Comparison of ENCODE assay signal across 9 cellular contexts in the genomic region with DNA sequence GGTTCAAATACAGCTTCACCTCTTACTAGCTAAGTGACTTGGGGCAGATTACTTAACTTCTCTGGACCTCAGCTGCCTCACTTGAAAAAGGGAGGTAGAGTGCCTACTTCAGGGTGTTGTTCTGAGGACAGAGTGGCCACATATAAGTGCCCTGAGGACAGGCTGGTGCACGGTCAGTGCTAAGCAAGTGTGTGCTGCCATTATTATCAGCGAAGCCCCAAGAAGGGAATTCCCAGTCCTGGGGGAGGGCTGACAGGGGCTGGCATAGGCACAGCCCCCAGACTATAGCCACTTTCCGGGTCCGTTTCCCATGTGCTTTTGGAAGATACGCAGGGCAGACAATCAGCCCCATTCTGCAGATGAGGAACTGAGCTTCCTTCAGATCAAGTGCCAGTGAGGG. TPM values are rescaled to one million over a fixed set of nuclear protein-coding genes. Genes with fewer than 3 reads are reported as not detected.
A peak's percentile ranks its signal among the peaks of the same experiment; 100 is the strongest.
DNase-seq lines count a peak whose midpoint lies in the region; ATAC-seq and TF ChIP-seq lines count a peak whose summit lies in the region.
"Had no signal": no experiment of that assay in that cellular context is flagged by ENCODE, and none has a peak within 500 bp of the region (broad histone marks: within the 10 kb centered on the region; RNA-seq: fewer than 3 reads in every experiment).

No MANE protein-coding gene starts in this region.

- BruUV-seq in mammary epithelial cell (replicated peaks; lab: Mats Ljungman, UMichigan) = no TSS peak

- H3K4me1 ChIP-seq in mammary epithelial cell (ENCODE audit: insufficient read depth, low read length) (peaks cover 45% of the 10 kb centered on the region), upper lobe of left lung (peaks cover 39 to 70% (median 45%) of the 10 kb centered on the region in 4 donors)

- no peak overlapping the region for H3K9ac ChIP-seq in mammary epithelial cell (ENCODE audit: insufficient read depth, low read length)

- peaks cover 18% of the 10 kb centered on the region for H3K36me3 Mint-ChIP-seq in activated naive CD4-positive, alpha-beta T cell treated with anti-CD3 and anti-CD28 coated beads, Interleukin-2, amount 10 ng/mL, durations not matched to agents 7 days and 5 days
- no peaks in the 10 kb centered on the region for H3K36me3 Mint-ChIP-seq in naive B cell
- H3K36me3 Mint-ChIP-seq in activated CD8-positive, alpha-beta memory T cell treated with anti-CD3 and anti-CD28 coated beads, Interleukin-2, amount 10 ng/mL, durations not matched to agents 7 days and 5 days = peaks cover 3% of the 10 kb centered on the region

- H3K9me3 Mint-ChIP-seq in activated naive CD4-positive, alpha-beta T cell treated with anti-CD3 and anti-CD28 coated beads, Interleukin-2, amount 10 ng/mL, durations not matched to agents 7 days and 5 days = no peaks in the 10 kb centered on the region
- H3K9me3 Mint-ChIP-seq in naive B cell = no peaks in the 10 kb centered on the region
- no peaks in the 10 kb centered on the region for H3K9me3 Mint-ChIP-seq in activated CD8-positive, alpha-beta memory T cell treated with anti-CD3 and anti-CD28 coated beads, Interleukin-2, amount 10 ng/mL, durations not matched to agents 7 days and 5 days (ENCODE audit: low read depth)

- H3K4me1 Mint-ChIP-seq in activated naive CD4-positive, alpha-beta T cell treated with anti-CD3 and anti-CD28 coated beads, Interleukin-2, amount 10 ng/mL, durations not matched to agents 7 days and 5 days = peaks cover 58% of the 10 kb centered on the region
- H3K4me1 Mint-ChIP-seq in naive B cell = peaks cover 48 to 73% (median 64%) of the 10 kb centered on the region in 3 donors
- H3K4me1 Mint-ChIP-seq in activated CD8-positive, alpha-beta memory T cell treated with anti-CD3 and anti-CD28 coated beads, Interleukin-2, amount 10 ng/mL, durations not matched to agents 7 days and 5 days = peaks cover 51% of the 10 kb centered on the region

- DNase-seq in activated naive CD4-positive, alpha-beta T cell treated with anti-CD3 and anti-CD28 coated beads, Interleukin-2, amount 10 ng/mL, durations not matched to agents 7 days and 5 days = no peak
- DNase-seq in activated naive CD4-positive, alpha-beta T cell (lab: John Stamatoyannopoulos, UW) = no peak
- DNase-seq in mammary epithelial cell (no peak), naive B cell (no peak), upper lobe of left lung (no peak), AML-193 (lab: John Stamatoyannopoulos, UW) (no peak)
- no peak for DNase-seq in activated CD8-positive, alpha-beta memory T cell treated with anti-CD3 and anti-CD28 coated beads, Interleukin-2, amount 10 ng/mL, durations not matched to agents 7 days and 5 days

- H3K4me3 Mint-ChIP-seq in activated naive CD4-positive, alpha-beta T cell treated with anti-CD3 and anti-CD28 coated beads, Interleukin-2, amount 10 ng/mL, durations not matched to agents 7 days and 5 days = peak overlapping the region; percentile 79
- H3K4me3 Mint-ChIP-seq in naive B cell = peak overlapping the region in 6 of 8 donors; percentile 57 to 97 (median 94)
- H3K4me3 Mint-ChIP-seq in activated CD8-positive, alpha-beta memory T cell treated with anti-CD3 and anti-CD28 coated beads, Interleukin-2, amount 10 ng/mL, durations not matched to agents 7 days and 5 days = no peak overlapping the region

- H3K36me3 ChIP-seq in mammary epithelial cell (ENCODE audit: insufficient read depth, low read length) (no peaks in the 10 kb centered on the region), upper lobe of left lung (no peaks in the 10 kb centered on the region)

- no peak for TF ChIP-seq CTCF in mammary epithelial cell (conservative IDR thresholded peaks at IDR 0.05 in 1 of 2, IDR thresholded peaks at IDR 0.05 in 1 of 2; ENCODE audit: extremely low read depth in 1 of 2, insufficient read depth in 1 of 2, low read depth in 1 of 2, low read length in 2 of 2)
- TF ChIP-seq CTCF in upper lobe of left lung (IDR thresholded peaks at IDR 0.05) = no peak

- H4K20me1 ChIP-seq in mammary epithelial cell (ENCODE audit: insufficient read depth, low read length) = no peaks in the 10 kb centered on the region

- 48% methylated on average over 5 of the region's 5 CpGs for WGBS in mammary epithelial cell (ENCODE audit: low coverage, missing lambda C conversion rate)
- WGBS in upper lobe of left lung, 2 donors = 68 to 92% methylated on average over 2 to 5 of the region's 5 CpGs

- dilution Hi-C loops in mammary epithelial cell (cut with HindIII; ENCODE audit: low sequenced_read_pairs) = loop anchor here (5.0 kb wide), 3 partner anchors 45 to 105 kb away; a partner anchor contains a TSS

- H3K27ac Mint-ChIP-seq in activated naive CD4-positive, alpha-beta T cell treated with anti-CD3 and anti-CD28 coated beads, Interleukin-2, amount 10 ng/mL, durations not matched to agents 7 days and 5 days = peak overlapping the region; percentile 6
- peak overlapping the region in 4 of 6 donors; percentile 28 to 84 (median 68) for H3K27ac Mint-ChIP-seq in naive B cell
- no peak overlapping the region for H3K27ac Mint-ChIP-seq in activated CD8-positive, alpha-beta memory T cell treated with anti-CD3 and anti-CD28 coated beads, Interleukin-2, amount 10 ng/mL, durations not matched to agents 7 days and 5 days

- ATAC-seq in naive B cell (ENCODE audit: low read depth in 2 of 2) (no peak), upper lobe of left lung (ENCODE audit: low FRiP score in 2 of 2) (peak in 1 of 2 donors; percentile 3), GM18870 (IDR thresholded peaks at IDR 0.05; ENCODE audit: unreplicated experiment) (no peak)
- no peak for ATAC-seq in activated CD8-positive, alpha-beta memory T cell treated with anti-CD3 and anti-CD28 coated beads, Interleukin-2, amount 10 ng/mL, durations not matched to agents 7 days and 5 days

- peaks cover 82% of the 10 kb centered on the region for H3K79me2 ChIP-seq in mammary epithelial cell (ENCODE audit: insufficient read depth, low read length)

- in situ Hi-C loops in mammary epithelial cell (cut with MboI; ENCODE audit: low sequenced_read_pairs in 2 of 2) = loop anchor here in 1 of 2 donors (5.0 kb wide), 1 partner anchor 40 kb away; a partner anchor contains a TSS

- H3K4me2 ChIP-seq in mammary epithelial cell (ENCODE audit: insufficient read depth, low read depth, low read length) = peak overlapping the region; percentile 98

- TF ChIP-seq POLR2A in upper lobe of left lung (IDR thresholded peaks at IDR 0.05) = no peak

- TF ChIP-seq EP300 in upper lobe of left lung (IDR thresholded peaks at IDR 0.05) = no peak

- H3K27me3 ChIP-seq in mammary epithelial cell (ENCODE audit: insufficient read depth, low read length) = no peaks in the 10 kb centered on the region
- H3K27me3 ChIP-seq in upper lobe of left lung = no peaks in the 10 kb centered on the region

- H3K4me3 ChIP-seq in mammary epithelial cell (replicated peaks in 1 of 3; ENCODE audit: insufficient read depth in 1 of 3, low read depth in 2 of 3, low read length in 3 of 3) (peak overlapping the region in 2 of 3 experiments; percentile 53 to 76), upper lobe of left lung (peak overlapping the region in 2 of 4 donors; percentile 88 to 94)

- H3K27me3 Mint-ChIP-seq in activated naive CD4-positive, alpha-beta T cell treated with anti-CD3 and anti-CD28 coated beads, Interleukin-2, amount 10 ng/mL, durations not matched to agents 7 days and 5 days = no peaks in the 10 kb centered on the region
- H3K27me3 Mint-ChIP-seq in naive B cell = no peaks in the 10 kb centered on the region
- H3K27me3 Mint-ChIP-seq in activated CD8-positive, alpha-beta memory T cell treated with anti-CD3 and anti-CD28 coated beads, Interleukin-2, amount 10 ng/mL, durations not matched to agents 7 days and 5 days = no peaks in the 10 kb centered on the region

- CTCF ChIA-PET in activated naive CD4-positive, alpha-beta T cell treated with anti-CD3 and anti-CD28 coated beads, Interleukin-2, amount 10 ng/mL, durations not matched to agents 7 days and 5 days (lab: Charles Lee) = interaction anchor here (1.4 to 2.8 kb wide), 2 partner anchors 39 to 84 kb away, joined by 3 to 10 read pairs; no protein-coding TSS in a partner anchor
- CTCF ChIA-PET in mammary epithelial cell (lab: Charles Lee; ENCODE audit: low non-redundant PET) = no interaction called here
- CTCF ChIA-PET in activated CD8-positive, alpha-beta memory T cell treated with anti-CD3 and anti-CD28 coated beads, Interleukin-2, amount 10 ng/mL, durations not matched to agents 7 days and 5 days (lab: Charles Lee) = interaction anchor here (1.1 to 2.8 kb wide), 6 partner anchors 10 to 122 kb away, joined by 3 to 18 read pairs (median 3); a partner anchor contains a TSS

- no peak overlapping the region for H2AFZ ChIP-seq in mammary epithelial cell (ENCODE audit: low read depth, low read length)

- H3K9me3 ChIP-seq in mammary epithelial cell (replicated peaks; ENCODE audit: insufficient read depth, low read length) (no peaks in the 10 kb centered on the region), upper lobe of left lung (no peaks in the 10 kb centered on the region)

- intact Hi-C loops in mammary epithelial cell (cut with micrococcal nuclease) = loop anchor here (1.0 to 2.0 kb wide), 2 partner anchors 40 to 196 kb away; a partner anchor contains a TSS

- H3K27ac ChIP-seq in mammary epithelial cell (ENCODE audit: insufficient read depth, low read depth, low read length) (peak overlapping the region; percentile 67), upper lobe of left lung (peak overlapping the region; percentile 97 to 99 (median 98))

RNA-seq across cellular contexts. Expression of a gene that starts 2.5 kb away (rescaled TPM):
- total RNA-seq in mammary epithelial cell = 10 to 100 TPM; 32.5 to 56.3 TPM
- polyA plus RNA-seq in mammary epithelial cell = 20.9 TPM
- 66.9 TPM for polyA minus RNA-seq in mammary epithelial cell
- polyA plus RNA-seq in naive B cell (ENCODE audit: low read depth in 6 of 6) = 10 to 100 TPM in 4 of 6 donors, 1 to 10 TPM in 2; 5.3 to 19.2 (median 10.5) TPM
- total RNA-seq in upper lobe of left lung = 10 to 100 TPM; 54.4 to 90.1 (median 74.2) TPM
- 10 to 100 TPM; 24.5 to 27.7 TPM for total RNA-seq in activated CD8-positive, alpha-beta memory T cell treated with anti-CD3 and anti-CD28 coated beads, Interleukin-2, amount 10 ng/mL, durations not matched to agents 7 days and 5 days

RNA-seq across cellular contexts. Expression of a gene that starts 4.3 kb away (rescaled TPM):
- not detected for total RNA-seq in mammary epithelial cell
- not detected for polyA plus RNA-seq in mammary epithelial cell
- not detected for polyA minus RNA-seq in mammary epithelial cell
- under 1 TPM in 2 of 6 donors, not detected in 4; 0.14 to 0.39 TPM for polyA plus RNA-seq in naive B cell (ENCODE audit: low read depth in 6 of 6)
- not detected for total RNA-seq in upper lobe of left lung
- not detected for total RNA-seq in activated CD8-positive, alpha-beta memory T cell treated with anti-CD3 and anti-CD28 coated beads, Interleukin-2, amount 10 ng/mL, durations not matched to agents 7 days and 5 days
- total RNA-seq: M059J had no signal

RNA-seq across cellular contexts. Expression of a gene that starts 7.2 kb away (rescaled TPM):
- total RNA-seq in mammary epithelial cell = 100 to 1,000 TPM; 168 to 184 TPM
- 8.6 TPM for polyA plus RNA-seq in mammary epithelial cell
- 461 TPM for polyA minus RNA-seq in mammary epithelial cell
- polyA plus RNA-seq in naive B cell (ENCODE audit: low read depth in 6 of 6) = 10 to 100 TPM; 13.6 to 88.9 (median 47.1) TPM
- 100 to 1,000 TPM in 4 of 6 donors, 10 to 100 TPM in 2; 79.5 to 139 (median 112) TPM for total RNA-seq in upper lobe of left lung
- total RNA-seq in activated CD8-positive, alpha-beta memory T cell treated with anti-CD3 and anti-CD28 coated beads, Interleukin-2, amount 10 ng/mL, durations not matched to agents 7 days and 5 days = 100 to 1,000 TPM; 198 to 228 TPM

RNA-seq across cellular contexts. Expression of a gene that starts 32.1 kb away (rescaled TPM):
- total RNA-seq in mammary epithelial cell (10 to 100 TPM; 30.2 to 35.4 TPM), upper lobe of left lung (10 to 100 TPM in 1 of 6 donors, 1 to 10 TPM in 5; 1.9 to 11.5 (median 7.0) TPM)
- polyA plus RNA-seq in mammary epithelial cell (33.8 TPM), naive B cell (ENCODE audit: low read depth in 6 of 6) (10 to 100 TPM; 12.6 to 21.6 (median 15.6) TPM)
- polyA minus RNA-seq in mammary epithelial cell = 10.9 TPM
- total RNA-seq in activated CD8-positive, alpha-beta memory T cell treated with anti-CD3 and anti-CD28 coated beads, Interleukin-2, amount 10 ng/mL, durations not matched to agents 7 days and 5 days = 10 to 100 TPM; 10.4 to 13.1 TPM

RNA-seq across cellular contexts. Expression of a gene that starts 37.6 kb away (rescaled TPM):
- total RNA-seq in mammary epithelial cell (10 to 100 TPM; 11.2 to 20.2 TPM), upper lobe of left lung (1 to 10 TPM in 2 of 6 donors, under 1 TPM in 3, not detected in 1; 0.15 to 2.0 (median 0.57) TPM)
- polyA plus RNA-seq in mammary epithelial cell (16.8 TPM), naive B cell (ENCODE audit: low read depth in 6 of 6) (under 1 TPM in 1 of 6 donors, not detected in 5; 0.16 TPM)
- polyA minus RNA-seq in mammary epithelial cell = 13.5 TPM
- total RNA-seq in activated CD8-positive, alpha-beta memory T cell treated with anti-CD3 and anti-CD28 coated beads, Interleukin-2, amount 10 ng/mL, durations not matched to agents 7 days and 5 days = 1 to 10 TPM; 3.6 to 4.1 TPM
